Comparison of ENCODE assay signal across 39 cellular contexts in the genomic region with DNA sequence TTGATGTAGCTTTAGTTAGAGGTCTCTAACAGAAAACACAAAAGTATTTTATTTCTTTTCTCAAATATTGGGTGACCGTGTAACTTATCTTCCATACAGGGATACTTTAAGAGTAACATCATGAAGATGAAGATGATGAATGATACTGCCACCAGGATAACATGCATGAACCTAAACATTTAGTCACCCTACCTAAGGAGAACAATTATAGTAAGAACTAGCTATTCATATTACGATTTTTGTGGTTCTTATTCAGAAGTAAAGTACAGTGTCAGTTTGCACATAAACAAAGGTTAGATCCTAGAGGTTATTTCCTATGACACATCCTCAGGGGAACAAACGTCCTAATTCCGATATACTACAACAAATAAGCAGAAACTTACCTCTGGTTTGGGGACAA. TPM values are rescaled to one million over a fixed set of nuclear protein-coding genes. Genes with fewer than 3 reads are reported as not detected.
"Had no signal": no experiment of that assay in that cellular context is flagged by ENCODE, and none has a peak within 500 bp of the region (broad histone marks: within the 10 kb centered on the region; RNA-seq: fewer than 3 reads in every experiment).

No MANE protein-coding gene starts in this region.

- H3K4me3 ChIP-seq: left lung, lower lobe of right lung, neural progenitor cell, right atrium auricular region, right lobe of liver, smooth muscle cell, stomach, testis, thyroid gland, transverse colon, upper lobe of left lung, vagina had no signal

- H3K27ac ChIP-seq: left lung, lower lobe of right lung, neural progenitor cell, neutrophil, right atrium auricular region, right lobe of liver, stomach, testis, thyroid gland, transverse colon, upper lobe of left lung, vagina had no signal

- H3K9ac ChIP-seq: neural progenitor cell had no signal

- FAIRE-seq: islet of Langerhans, kidney had no signal

- ATAC-seq: left colon; left lung; lower lobe of right lung; natural killer cell; right lobe of liver; stimulated activated naive B cell treated with anti-CD40 and anti-IgM and Interleukin-4, amounts not matched to agents 10 μg/mL and 1 μg/mL and 100 μg/mL, for 72 hours; stimulated activated naive CD8-positive, alpha-beta T cell treated with anti-CD3 and anti-CD28 coated beads, Interleukin-15, Interleukin-2, amounts not matched to agents 100 U/mL and 50 U/mL, for 24 hours had no signal

- H3K4me1 Mint-ChIP-seq: immature natural killer cell, natural killer cell had no signal

- H3K4me2 ChIP-seq: neural progenitor cell, smooth muscle cell had no signal

- H3K9me3 ChIP-seq: left lung, lower lobe of right lung, neutrophil, right atrium auricular region, right lobe of liver, stomach, testis, thyroid gland, transverse colon, upper lobe of left lung, vagina had no signal

- H3K27me3 ChIP-seq: left lung, neural progenitor cell, neutrophil, right atrium auricular region, right lobe of liver, stomach, testis, thyroid gland, transverse colon, upper lobe of left lung, vagina had no signal

- H3K4me1 ChIP-seq: left lung, lower lobe of right lung, right atrium auricular region, right lobe of liver, thyroid gland, transverse colon, upper lobe of left lung, vagina had no signal

- H3K36me3 ChIP-seq: right atrium auricular region had no signal

- H3K9me3 Mint-ChIP-seq: immature natural killer cell; mesothelial cell of epicardium; naive B cell; natural killer cell; nephron progenitor cell; neural progenitor cell; stimulated activated naive B cell treated with anti-CD40 and anti-IgM and Interleukin-4, amounts not matched to agents 10 μg/mL and 1 μg/mL and 100 μg/mL, for 72 hours had no signal

- H3K36me3 Mint-ChIP-seq: natural killer cell had no signal

- DNase-seq: hypothalamus; immature natural killer cell; kidney; left colon; left lung; lower lobe of right lung; mammary epithelial cell; mesendoderm; naive B cell; natural killer cell; nephron progenitor cell; occipital lobe; right lobe of liver; stimulated activated CD4-positive, alpha-beta T cell treated with anti-CD3 and anti-CD28 coated beads, Interleukin-1b, Interleukin-23, amount 100 ng/mL, for 48 hours; stimulated activated CD4-positive, alpha-beta T cell treated with anti-CD3 and anti-CD28 coated beads, Interleukin-2, amount 100 ng/mL, for 48 hours; stimulated activated CD4-positive, alpha-beta T cell treated with anti-CD3 and anti-CD28 coated beads, Interleukin-4, amount 100 ng/mL, for 4 hours; stimulated activated CD8-positive, alpha-beta memory T cell treated with anti-CD3 and anti-CD28 coated beads, Interleukin-4, amount 100 ng/mL, for 48 hours; stimulated activated naive B cell treated with anti-CD40 and anti-IgM and Interleukin-4, amounts not matched to agents 10 μg/mL and 1 μg/mL and 100 μg/mL, for 72 hours; stimulated activated naive CD8-positive, alpha-beta T cell treated with anti-CD3 and anti-CD28 coated beads, Interleukin-15, Interleukin-2, amounts not matched to agents 100 U/mL and 50 U/mL, for 24 hours; stomach; testis; thyroid gland; transverse colon; upper lobe of left lung had no signal

- H3K4me3 Mint-ChIP-seq: immature natural killer cell; mesothelial cell of epicardium; naive B cell; natural killer cell; nephron progenitor cell; neural progenitor cell; stimulated activated naive B cell treated with anti-CD40 and anti-IgM and Interleukin-4, amounts not matched to agents 10 μg/mL and 1 μg/mL and 100 μg/mL, for 72 hours had no signal

- H3K27me3 Mint-ChIP-seq: naive B cell; progenitor cell of endocrine pancreas; stimulated activated naive B cell treated with anti-CD40 and anti-IgM and Interleukin-4, amounts not matched to agents 10 μg/mL and 1 μg/mL and 100 μg/mL, for 72 hours had no signal

- H3K27ac Mint-ChIP-seq: immature natural killer cell; mesothelial cell of epicardium; naive B cell; natural killer cell; nephron progenitor cell; neural progenitor cell; progenitor cell of endocrine pancreas; stimulated activated naive B cell treated with anti-CD40 and anti-IgM and Interleukin-4, amounts not matched to agents 10 μg/mL and 1 μg/mL and 100 μg/mL, for 72 hours had no signal

RNA-seq across cellular contexts. Expression of gene CLDN20, which starts 21.0 kb away (rescaled TPM):
- total RNA-seq: kidney, left colon, left lung, liver, lower lobe of right lung, mesothelial cell of epicardium, mononuclear cell, natural killer cell, occipital lobe, osteocyte, progenitor cell of endocrine pancreas, pulmonary artery endothelial cell, renal cortical epithelial cell, right atrium auricular region, right lobe of liver, skeletal muscle tissue, smooth muscle cell, stomach, testis, thyroid gland, transverse colon, upper lobe of left lung, urinary bladder, vagina had no signal
- polyA plus RNA-seq: immature natural killer cell, mammary epithelial cell, smooth muscle cell, stomach had no signal
